In genomic region chr5:6419340-6419852, GRCh38 we compare ENCODE assay signal across 15 cellular contexts. TPM values are rescaled to one million over a fixed set of nuclear protein-coding genes. Genes with fewer than 3 reads are reported as not detected.
DNase-seq lines count a peak whose midpoint lies in the region; ATAC-seq and TF ChIP-seq lines count a peak whose summit lies in the region.
"Had no signal": no experiment of that assay in that cellular context is flagged by ENCODE, and none has a peak within 500 bp of the region (broad histone marks: within the 10 kb centered on the region; RNA-seq: fewer than 3 reads in every experiment).

No MANE protein-coding gene starts in this region.

- no peaks in the 10 kb centered on the region for H3K9me3 ChIP-seq in A673 (ENCODE audit: low read depth, low read length, poor library complexity, severe bottlenecking)
- no peaks in the 10 kb centered on the region for H3K9me3 ChIP-seq in tibial nerve
- H3K9me3 ChIP-seq: SJSA1, stomach had no signal

- POLR2A ChIA-PET in A673 (lab: Charles Lee; ENCODE audit: low non-redundant PET) = no interaction called here

- H3K27me3 ChIP-seq in A673 (replicated peaks; ENCODE audit: insufficient read depth, low read depth, low read length, poor library complexity) (no peaks in the 10 kb centered on the region), tibial nerve (no peaks in the 10 kb centered on the region)

- H3K4me3 ChIP-seq in A673 (ENCODE audit: low read depth, low read length, poor library complexity, severe bottlenecking) = no peak overlapping the region
- no peak overlapping the region for H3K4me3 ChIP-seq in fibroblast of villous mesenchyme (ENCODE audit: low read depth, low read length)
- H3K4me3 ChIP-seq in tibial nerve = no peak overlapping the region
- H3K4me3 ChIP-seq: SJSA1, stomach had no signal

- 20 to 25% methylated on average over 8 of the region's 8 CpGs for WGBS in tibial nerve, 2 donors

- peak; percentile 77 for DNase-seq in A673 (ENCODE audit: low spot score)
- peak; percentile 84 for DNase-seq in NCI-H1092 (lab: John Stamatoyannopoulos, UW)
- peak; percentile 99 for DNase-seq in NCI-H69 (lab: John Stamatoyannopoulos, UW)
- peak; percentile 18 for DNase-seq in fibroblast of villous mesenchyme (ENCODE audit: low read depth)
- DNase-seq in kidney glomerular epithelial cell (lab: John Stamatoyannopoulos, UW) = no peak
- DNase-seq in NCI-H526 (lab: John Stamatoyannopoulos, UW) = no peak
- DNase-seq in tibial nerve (ENCODE audit: low spot score in 2 of 2) = no peak
- DNase-seq: cortex of kidney, immature natural killer cell, NCI-H187, retina, stomach had no signal

- no peak for TF ChIP-seq EP300 in tibial nerve (IDR thresholded peaks at IDR 0.05)

- H3K27ac ChIP-seq in A673 (ENCODE audit: low read depth, low read length, poor library complexity, severe bottlenecking) (no peak overlapping the region), tibial nerve (no peak overlapping the region)
- H3K27ac ChIP-seq: SJSA1, stomach had no signal

- TF ChIP-seq POLR2A in tibial nerve (IDR thresholded peaks at IDR 0.05) = no peak

- no TSS peak for BruUV-seq in A673 (replicated peaks; lab: Mats Ljungman, UMichigan)

- no peaks in the 10 kb centered on the region for H3K36me3 ChIP-seq in A673 (ENCODE audit: insufficient read depth, low read length, poor library complexity, severe bottlenecking)
- no peaks in the 10 kb centered on the region for H3K36me3 ChIP-seq in tibial nerve
- H3K36me3 ChIP-seq: SJSA1, stomach had no signal

- TF ChIP-seq CTCF in A673 (conservative IDR thresholded peaks at IDR 0.05; ENCODE audit: low read depth, low read length) (no peak), fibroblast of villous mesenchyme (IDR thresholded peaks at IDR 0.05; ENCODE audit: insufficient read depth, low read depth, low read length) (no peak), tibial nerve (IDR thresholded peaks at IDR 0.05) (no peak)

- peaks cover 21% of the 10 kb centered on the region for H3K4me1 ChIP-seq in A673 (ENCODE audit: insufficient read depth, low read length, poor library complexity, severe bottlenecking)
- peaks cover 0 to 9% (median 0%) of the 10 kb centered on the region in 4 donors for H3K4me1 ChIP-seq in tibial nerve
- H3K4me1 ChIP-seq: SJSA1 had no signal

- ATAC-seq in HG03025 (IDR thresholded peaks at IDR 0.05; ENCODE audit: low FRiP score, unreplicated experiment) = no peak
- ATAC-seq: HCT116 had no signal

- CTCF ChIA-PET in A673 (lab: Charles Lee) = no interaction called here

- intact Hi-C loops in A673 (cut with micrococcal nuclease; ENCODE audit: unreplicated experiment) = no loop called here

RNA-seq across cellular contexts. Expression of gene UBE2QL1, which starts 29.3 kb away (rescaled TPM):
- total RNA-seq in A673 (2021) (0.74 and 2.6 TPM in 2 replicates), fibroblast of villous mesenchyme (not detected in 2 replicates), tibial nerve (1 to 10 TPM in 1 of 4 donors, under 1 TPM in 3; 0.22 to 1.0 (median 0.50) TPM)
- total RNA-seq: SJSA1 had no signal

RNA-seq across cellular contexts. Expression of gene MED10, which starts 41.0 kb away (rescaled TPM):
- 48.7 and 59.9 TPM in 2 replicates for total RNA-seq in A673 (2021)
- 8.6 and 9.3 TPM in 2 replicates for total RNA-seq in fibroblast of villous mesenchyme
- total RNA-seq in tibial nerve = 10 to 100 TPM; 20.3 to 41.4 (median 27.9) TPM

Comparison
In these comparisons a context has a peak if more than half of its experiments do, and no peak if none do; other contexts are left out.
1. DNase-seq: peak in A673 (single experiment), NCI-H1092 (single experiment), NCI-H69 (single experiment) and fibroblast of villous mesenchyme (single experiment); none in kidney glomerular epithelial cell (single experiment), NCI-H526 (0 of 2) and tibial nerve (0 of 2).